ENCODE assay signal across 7 cellular contexts in genomic region chr11:83768476-83768875, GRCh38.
"Had no signal": no experiment of that assay in that cellular context is flagged by ENCODE, and none has a peak within 500 bp of the region (broad histone marks: within the 10 kb centered on the region; RNA-seq: fewer than 3 reads in every experiment).

No MANE protein-coding gene starts in this region.

- H3K9ac ChIP-seq: KMS-11 had no signal

- H3K27ac ChIP-seq: HL-60, KMS-11 had no signal

- H3K4me3 ChIP-seq: K562 had no signal

- ATAC-seq: HepG2, K562 had no signal

- DNase-seq: IMR-90, KBM-7, KG1 had no signal

- H3K4me2 ChIP-seq: KMS-11 had no signal
